8 cellular contexts compared by ENCODE assay signal in genomic region chr6:149749594-149750135, GRCh38. TPM values are rescaled to one million over a fixed set of nuclear protein-coding genes. Genes with fewer than 3 reads are reported as not detected.
DNase-seq lines count a peak whose midpoint lies in the region; ATAC-seq, FAIRE-seq and TF ChIP-seq lines count a peak whose summit lies in the region.

Gene PCMT1, plus strand, starts transcription at chr6:149749741. Its CDS starts 161 bp downstream, at chr6:149749902.

- H2AFZ ChIP-seq in SU-DHL-6 (ENCODE audit: low read depth, low read length, severe bottlenecking): peak within 1 kb of the TSS; percentile 42

- H3K36me3 Mint-ChIP-seq in activated naive CD8-positive, alpha-beta T cell treated with anti-CD3 and anti-CD28 coated beads, Interleukin-2, amount 10 ng/mL, durations not matched to agents 7 days and 5 days: peaks cover 6% of the 10 kb centered on the region

- H3K36me3 ChIP-seq in SU-DHL-6 (ENCODE audit: low read length): 0 out of 2 replicates have a peak, but pooled peaks cover 6% of the 10 kb centered on the region
- H3K36me3 ChIP-seq in pancreas: no peaks in the 10 kb centered on the region
- no peaks in the 10 kb centered on the region for H3K36me3 ChIP-seq in tibial artery

- peak within 1 kb of the TSS; percentile 95 for H3K9ac ChIP-seq in SU-DHL-6 (ENCODE audit: low read length)

- H3K27me3 Mint-ChIP-seq in activated naive CD8-positive, alpha-beta T cell treated with anti-CD3 and anti-CD28 coated beads, Interleukin-2, amount 10 ng/mL, durations not matched to agents 7 days and 5 days: no peaks in the 10 kb centered on the region

- H3K27ac Mint-ChIP-seq in activated naive CD8-positive, alpha-beta T cell treated with anti-CD3 and anti-CD28 coated beads, Interleukin-2, amount 10 ng/mL, durations not matched to agents 7 days and 5 days: peak within 1 kb of the TSS; percentile 76

- WGBS in pancreas, 2 donors: 0% methylated on average over 54 to 60 of the region's 60 CpGs

- DNase-seq in GM12865 (ENCODE audit: low read depth) (peak; percentile 97), NCI-H1092 treated with DMSO at 0.1 percent for 48 hours (lab: John Stamatoyannopoulos, UW) (peak; percentile 79), Right ventricle myocardium inferior (ENCODE audit: missing footprints) (peak; percentile 97), pancreas (peak; percentile 87 to 97 (median 92)), tibial artery (peak; percentile 87 to 96)
- peak; percentile 99 for DNase-seq in activated naive CD8-positive, alpha-beta T cell treated with anti-CD3 and anti-CD28 coated beads, Interleukin-2, amount 10 ng/mL, durations not matched to agents 7 days and 5 days

- intact Hi-C loops in Right ventricle myocardium inferior (cut with DNase I): no loop called here
- intact Hi-C loops in pancreas (cut with DNase I): no loop called here
- intact Hi-C loops in tibial artery (cut with DNase I; ENCODE audit: low total_unique reads): no loop called here

- H3K9me3 ChIP-seq in SU-DHL-6 (ENCODE audit: insufficient read depth, low read length) (no peaks in the 10 kb centered on the region), pancreas (no peaks in the 10 kb centered on the region), tibial artery (no peaks in the 10 kb centered on the region)

- FAIRE-seq in pancreas (lab: Jason Lieb, UNC): no peak

- ATAC-seq in HG02623 (IDR thresholded peaks at IDR 0.05; ENCODE audit: unreplicated experiment) (peak; percentile 82), Right ventricle myocardium inferior (peak; percentile 98), pancreas (peak; percentile 94 to 98 (median 96))
- peak; percentile 86 for ATAC-seq in activated naive CD8-positive, alpha-beta T cell treated with anti-CD3 and anti-CD28 coated beads, Interleukin-2, amount 10 ng/mL, durations not matched to agents 7 days and 5 days (ENCODE audit: low read depth)

- H4K20me1 ChIP-seq in SU-DHL-6 (ENCODE audit: low read depth, low read length): peaks cover 21% of the 10 kb centered on the region

- POLR2A ChIA-PET in activated naive CD8-positive, alpha-beta T cell treated with anti-CD3 and anti-CD28 coated beads, Interleukin-2, amount 10 ng/mL, durations not matched to agents 7 days and 5 days (lab: Charles Lee): interaction anchor here (0.6 to 6.9 kb wide), 5 partner anchors 24 to 204 kb away, joined by 3 to 51 read pairs (median 4); partner anchors contain the start of genes GINM1, LATS1 and PPIL4

- peak within 1 kb of the TSS; percentile 95 for H3K4me3 ChIP-seq in GM12865 (ENCODE audit: low read depth, low read length)
- H3K4me3 ChIP-seq in SU-DHL-6 (ENCODE audit: insufficient read depth, low read length, poor library complexity, severe bottlenecking): peak within 1 kb of the TSS; percentile 96
- peak within 1 kb of the TSS; percentile 72 to 98 (median 94) for H3K4me3 ChIP-seq in pancreas
- H3K4me3 ChIP-seq in tibial artery: peak within 1 kb of the TSS; percentile 86 to 97

- H3K27ac ChIP-seq in SU-DHL-6 (ENCODE audit: low read depth, low read length) (peak within 1 kb of the TSS; percentile 69), pancreas (peak within 1 kb of the TSS; percentile 74 to 90 (median 90)), tibial artery (peak within 1 kb of the TSS; percentile 89 to 96)

- H3K4me1 ChIP-seq in pancreas: peaks cover 3 to 25% (median 5%) of the 10 kb centered on the region in 3 donors
- peaks cover 0 to 46% (median 16%) of the 10 kb centered on the region in 4 donors for H3K4me1 ChIP-seq in tibial artery

- peaks cover 29% of the 10 kb centered on the region for H3K4me1 Mint-ChIP-seq in activated naive CD8-positive, alpha-beta T cell treated with anti-CD3 and anti-CD28 coated beads, Interleukin-2, amount 10 ng/mL, durations not matched to agents 7 days and 5 days

- peaks cover 12% of the 10 kb centered on the region for H3F3A ChIP-seq in SU-DHL-6 (ENCODE audit: insufficient read depth)

- peak within 1 kb of the TSS; percentile 88 for H3K4me3 Mint-ChIP-seq in activated naive CD8-positive, alpha-beta T cell treated with anti-CD3 and anti-CD28 coated beads, Interleukin-2, amount 10 ng/mL, durations not matched to agents 7 days and 5 days

- H3K27me3 ChIP-seq in SU-DHL-6 (ENCODE audit: low read length) (no peaks in the 10 kb centered on the region), pancreas (no peaks in the 10 kb centered on the region), tibial artery (no peaks in the 10 kb centered on the region)

- H3K9me2 ChIP-seq in SU-DHL-6 (replicated peaks; ENCODE audit: insufficient read depth, low read length): no peaks in the 10 kb centered on the region

- H3K79me2 ChIP-seq in SU-DHL-6 (ENCODE audit: insufficient read depth, low read length): peaks cover 66% of the 10 kb centered on the region

- no peaks in the 10 kb centered on the region for H3K9me3 Mint-ChIP-seq in activated naive CD8-positive, alpha-beta T cell treated with anti-CD3 and anti-CD28 coated beads, Interleukin-2, amount 10 ng/mL, durations not matched to agents 7 days and 5 days

- H3K4me2 ChIP-seq in SU-DHL-6 (ENCODE audit: low read depth, low read length, poor library complexity, severe bottlenecking): peak within 1 kb of the TSS; percentile 99

- TF ChIP-seq CTCF in GM12865 (IDR thresholded peaks at IDR 0.05; ENCODE audit: insufficient read depth, low read depth, low read length, missing control alignments): no peak
- TF ChIP-seq CTCF in SU-DHL-6 (IDR thresholded peaks at IDR 0.05; ENCODE audit: insufficient read depth, low read length, poor library complexity, severe bottlenecking): no peak
- no peak for TF ChIP-seq CTCF in pancreas (IDR thresholded peaks at IDR 0.05)
- no peak for TF ChIP-seq CTCF in tibial artery (IDR thresholded peaks at IDR 0.05)

RNA-seq across cellular contexts. Expression of gene PCMT1, which starts in this region (rescaled TPM):
- total RNA-seq in activated naive CD8-positive, alpha-beta T cell treated with anti-CD3 and anti-CD28 coated beads, Interleukin-2, amount 10 ng/mL, durations not matched to agents 7 days and 5 days: 10 to 100 TPM; 76.9 to 80.0 TPM
- 173 TPM for total RNA-seq in Right ventricle myocardium inferior
- total RNA-seq in pancreas: 10 to 100 TPM; 20.3 to 33.2 (median 26.9) TPM
- polyA plus RNA-seq in pancreas: 10 to 100 TPM in 1 of 2 donors, 1 to 10 TPM in 1; 9.7 to 35.6 TPM

Comparison
In these comparisons a context has a peak if more than half of its experiments do, and no peak if none do; other contexts are left out.
1. Peak in every context shown above with its lines: DNase-seq, ATAC-seq, H3K4me3 ChIP-seq and H3K27ac ChIP-seq.